Comparison of ENCODE assay signal across 8 cellular contexts in the genomic region with DNA sequence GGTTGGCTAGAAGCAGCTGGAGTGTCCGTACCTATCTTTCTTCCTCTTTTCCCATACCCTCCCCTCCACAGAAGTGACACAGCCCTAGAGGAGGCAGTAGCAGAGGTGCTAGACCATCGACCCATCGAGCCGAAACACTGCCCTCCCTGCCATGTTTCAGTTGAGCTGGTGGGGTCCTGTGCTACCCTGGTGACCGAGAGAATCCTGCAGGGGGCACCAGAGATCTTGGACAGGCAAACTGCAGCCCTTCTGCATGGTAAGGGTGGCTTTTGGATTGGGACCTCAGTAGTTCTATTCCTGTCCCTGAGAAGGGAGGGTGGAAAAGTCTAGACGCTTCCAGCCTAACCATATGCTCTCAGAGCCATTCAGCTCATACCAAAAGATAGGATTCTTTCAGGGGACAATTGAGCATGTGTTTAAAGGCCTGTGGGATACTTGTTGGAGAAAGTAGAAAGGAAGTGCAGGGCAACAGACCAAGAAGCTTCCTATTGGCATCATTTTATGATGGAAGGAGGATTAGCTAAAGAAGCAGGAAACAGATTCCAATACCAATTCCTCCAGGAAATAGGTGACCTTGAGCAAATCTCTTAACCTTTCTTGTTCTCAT. TPM values are rescaled to one million over a fixed set of nuclear protein-coding genes. Genes with fewer than 3 reads are reported as not detected.
A peak's percentile ranks its signal among the peaks of the same experiment; 100 is the strongest.
DNase-seq lines count a peak whose midpoint lies in the region; ATAC-seq and TF ChIP-seq lines count a peak whose summit lies in the region.

No MANE protein-coding gene starts in this region.

- H3K4me1 ChIP-seq in lower lobe of right lung = no peaks in the 10 kb centered on the region

- peak; percentile 82 for TF ChIP-seq CTCF in AG09319 (IDR thresholded peaks at IDR 0.05; ENCODE audit: low read depth, low read length)
- peak; percentile 80 for TF ChIP-seq CTCF in lower lobe of right lung (IDR thresholded peaks at IDR 0.05)

- no peak overlapping the region for H3K4me3 ChIP-seq in lower lobe of right lung

- peaks cover 65% of the 10 kb centered on the region for H3K36me3 ChIP-seq in lower lobe of right lung

- H3K27me3 ChIP-seq in lower lobe of right lung (ENCODE audit: low read depth) = no peaks in the 10 kb centered on the region

- H3K9me3 ChIP-seq in lower lobe of right lung = no peaks in the 10 kb centered on the region

- peak; percentile 95 to 96 for ATAC-seq in lower lobe of right lung
- ATAC-seq in GM21576 (IDR thresholded peaks at IDR 0.05; ENCODE audit: unreplicated experiment) = no peak

- DNase-seq in AG09319 (ENCODE audit: extremely low read depth, low read depth) = peak; percentile 23
- DNase-seq in H4 (ENCODE audit: low spot score) = peak; percentile 41
- peak; percentile 79 to 93 for DNase-seq in NCI-H526 (lab: John Stamatoyannopoulos, UW)
- peak; percentile 85 to 88 for DNase-seq in activated CD4-positive, alpha-beta T cell treated with anti-CD3 and anti-CD28 coated beads, Interleukin-2, amount 50 U/mL, for 4 hours
- peak; percentile 65 to 79 for DNase-seq in dermis microvascular lymphatic vessel endothelial cell (ENCODE audit: low read depth in 2 of 2)
- peak; percentile 84 for DNase-seq in lower lobe of right lung
- peak; percentile 84 for DNase-seq in stimulated activated CD8-positive, alpha-beta memory T cell treated with anti-CD3 and anti-CD28 coated beads, Interleukin-12 subunit alpha, Interleukin-12 subunit beta, amount 100 ng/mL, for 1 hour (ENCODE audit: low read depth)

- intact Hi-C loops in lower lobe of right lung (cut with DNase I) = no loop called here

- no peak overlapping the region for H3K27ac ChIP-seq in lower lobe of right lung

RNA-seq across cellular contexts. Expression of gene BNIPL, which starts 11.7 kb away (rescaled TPM):
- 0.10 TPM in 1 of 2 replicates, not detected in the other for total RNA-seq in H4 (2014; rRNA removed; shearing (Covaris generic))
- total RNA-seq in dermis microvascular lymphatic vessel endothelial cell = under 0.01 and 0.13 TPM in 2 replicates
- 8.2 TPM for total RNA-seq in lower lobe of right lung

RNA-seq across cellular contexts. Expression of gene PRUNE1, which starts 16.4 kb away (rescaled TPM):
- total RNA-seq in H4 (2014; rRNA removed; shearing (Covaris generic)) = 10.6 and 19.7 TPM in 2 replicates
- total RNA-seq in dermis microvascular lymphatic vessel endothelial cell = 4.0 and 8.0 TPM in 2 replicates
- total RNA-seq in lower lobe of right lung = 21.4 TPM

RNA-seq across cellular contexts. Expression of gene MINDY1, which starts 17.9 kb away (rescaled TPM):
- total RNA-seq in H4 (2014; rRNA removed; shearing (Covaris generic)) = 9.3 and 12.2 TPM in 2 replicates
- total RNA-seq in dermis microvascular lymphatic vessel endothelial cell (9.0 and 9.5 TPM in 2 replicates), lower lobe of right lung (27.8 TPM)

RNA-seq across cellular contexts. Expression of gene C1orf56, which starts 22.9 kb away (rescaled TPM):
- total RNA-seq in H4 (2014; rRNA removed; shearing (Covaris generic)) = 0.86 and 2.7 TPM in 2 replicates
- total RNA-seq in dermis microvascular lymphatic vessel endothelial cell (1.0 and 1.1 TPM in 2 replicates), lower lobe of right lung (4.8 TPM)

RNA-seq across cellular contexts. Expression of gene CDC42SE1, which starts 34.8 kb away (rescaled TPM):
- 46.8 and 49.5 TPM in 2 replicates for total RNA-seq in H4 (2014; rRNA removed; shearing (Covaris generic))
- 42.2 and 61.4 TPM in 2 replicates for total RNA-seq in dermis microvascular lymphatic vessel endothelial cell
- 114 TPM for total RNA-seq in lower lobe of right lung

Comparison
In these comparisons a context has a peak if more than half of its experiments do, and no peak if none do; other contexts are left out.
1. DNase-seq: peak in every context shown above with its lines; median percentile 86 in activated CD4-positive, alpha-beta T cell treated with anti-CD3 and anti-CD28 coated beads, Interleukin-2, amount 50 U/mL, for 4 hours; 86 in NCI-H526; 84 in lower lobe of right lung; 84 in stimulated activated CD8-positive, alpha-beta memory T cell treated with anti-CD3 and anti-CD28 coated beads, Interleukin-12 subunit alpha, Interleukin-12 subunit beta, amount 100 ng/mL, for 1 hour; 72 in dermis microvascular lymphatic vessel endothelial cell; 41 in H4; 23 in AG09319.